Comparison of ENCODE assay signal across 1 cellular context in genomic region chr3:126481808-126482502, GRCh38.
A peak's percentile ranks its signal among the peaks of the same experiment; 100 is the strongest.
TF ChIP-seq lines count a peak whose summit lies in the region.

No MANE protein-coding gene starts in this region.

TF ChIP-seq in HepG2, 621 proteins besides CTCF, POLR2A, EP300 and RAD21 (continued from another document):
- TF ChIP-seq ZNF687 (CRISPR knock-in tag; IDR thresholded peaks at IDR 0.05) = peak; percentile 83
- TF ChIP-seq ZSCAN21 (CRISPR knock-in tag; IDR thresholded peaks at IDR 0.05; ENCODE audit: borderline replicate concordance) = peak; percentile 23; the same call in 1 of the 2 replicates
- 0 out of 2 replicates have a peak, but pooled peaks have one; percentile 54 for TF ChIP-seq CENPT (CRISPR knock-in tag; IDR thresholded peaks at IDR 0.05; ENCODE audit: low read depth)
- no peak for TF ChIP-seq XRCC5 (optimal IDR thresholded peaks at IDR 0.05; ENCODE audit: low read length)
- TF ChIP-seq PATZ1 (CRISPR knock-in tag; IDR thresholded peaks at IDR 0.05) = peak; percentile 69
- peak; percentile 13; the same call in 1 of the 2 replicates for TF ChIP-seq ZNF605 (CRISPR knock-in tag; IDR thresholded peaks at IDR 0.05)
- 0 out of 2 replicates have a peak, but pooled peaks have one; percentile 63 for TF ChIP-seq ZNF253 (CRISPR knock-in tag; IDR thresholded peaks at IDR 0.05; ENCODE audit: borderline replicate concordance)
- no peak for TF ChIP-seq ZNF567 (CRISPR knock-in tag; IDR thresholded peaks at IDR 0.05; ENCODE audit: borderline replicate concordance)
- peak; percentile 32; the same call in 1 of the 2 replicates for TF ChIP-seq HOXA3 (CRISPR knock-in tag; IDR thresholded peaks at IDR 0.05)
- 0 out of 2 replicates have a peak, but pooled peaks have one; percentile 18 for TF ChIP-seq ZBTB7A (CRISPR knock-in tag; IDR thresholded peaks at IDR 0.05)
- peak; percentile 84 for TF ChIP-seq ZNF652 (CRISPR knock-in tag; IDR thresholded peaks at IDR 0.05; ENCODE audit: borderline replicate concordance, low read depth)
- no peak for TF ChIP-seq TSC22D2 (CRISPR knock-in tag; IDR thresholded peaks at IDR 0.05; ENCODE audit: borderline replicate concordance)
- TF ChIP-seq HNF4G (IDR thresholded peaks at IDR 0.05; ENCODE audit: borderline replicate concordance, low read depth, low read length) = peak; percentile 65; the same call in 1 of the 2 replicates
- peak; percentile 50; the same call in 1 of the 2 replicates for TF ChIP-seq HNF4G (CRISPR knock-in tag; IDR thresholded peaks at IDR 0.05; ENCODE audit: borderline replicate concordance, low read depth)
- no peak for TF ChIP-seq SRSF9 (IDR thresholded peaks at IDR 0.05; ENCODE audit: borderline replicate concordance, insufficient read depth, low read depth, low read length, poor library complexity, severe bottlenecking)
